In genomic region chr6:3286641-3287171, GRCh38 we compare ENCODE assay signal across 1 cellular context.
TF ChIP-seq lines count a peak whose summit lies in the region.

No MANE protein-coding gene starts in this region.

TF ChIP-seq in K562, 482 proteins besides CTCF, POLR2A, EP300 and RAD21:
- TF ChIP-seq ZNF778 (CRISPR knock-in tag; IDR thresholded peaks at IDR 0.05) (no peak), POLR2G (IDR thresholded peaks at IDR 0.05; ENCODE audit: low read depth, low read length) (peak; percentile 56)
